Comparison of ENCODE assay signal across 9 cellular contexts in genomic region chr20:53901064-53901463, GRCh38.
DNase-seq lines count a peak whose midpoint lies in the region; ATAC-seq, FAIRE-seq and TF ChIP-seq lines count a peak whose summit lies in the region.
"Had no signal": no experiment of that assay in that cellular context is flagged by ENCODE, and none has a peak within 500 bp of the region (broad histone marks: within the 10 kb centered on the region; RNA-seq: fewer than 3 reads in every experiment).

No MANE protein-coding gene starts in this region.

- H3K9me3 Mint-ChIP-seq in T-cell, result no peaks in the 10 kb centered on the region

- no peaks in the 10 kb centered on the region for H3K36me3 Mint-ChIP-seq in T-cell

- no peak overlapping the region for H3K4me3 Mint-ChIP-seq in T-cell

- H3K27me3 ChIP-seq in ACC112 (ENCODE audit: insufficient read depth, low read length), result no peaks in the 10 kb centered on the region
- no peaks in the 10 kb centered on the region for H3K27me3 ChIP-seq in colonic mucosa
- no peaks in the 10 kb centered on the region for H3K27me3 ChIP-seq in muscle layer of duodenum (ENCODE audit: low read depth, low read length)

- H3K9me3 ChIP-seq in colonic mucosa (no peaks in the 10 kb centered on the region), muscle layer of duodenum (ENCODE audit: control insufficient read depth in 1 of 2, low read length in 2 of 2) (no peaks in the 10 kb centered on the region)

- peak; percentile 88 for DNase-seq in M059J (ENCODE audit: low read depth)
- DNase-seq in colonic mucosa, result peak; percentile 53
- DNase-seq in D721Med (ENCODE audit: insufficient read length, low spot score), result no peak
- DNase-seq in stimulated activated CD4-positive, alpha-beta T cell treated with anti-CD3 and anti-CD28 coated beads, Interleukin-2, amount 100 ng/mL, for 48 hours, result no peak
- no peak for DNase-seq in T-cell
- no peak for DNase-seq in NK-92 (lab: John Stamatoyannopoulos, UW; ENCODE audit: unreplicated experiment)
- DNase-seq: activated CD4-positive, alpha-beta T cell treated with anti-CD3 and anti-CD28 coated beads, Interleukin-2, amount 50 U/mL, for 4 hours had no signal

- CTCF ChIA-PET in T-cell (lab: Charles Lee), result interaction anchor here in 1 of 2 donors (0.6 to 0.7 kb wide), 2 partner anchors 17 to 221 kb away, joined by 3 to 4 read pairs; no protein-coding TSS in a partner anchor

- H3K27ac ChIP-seq in ACC112 (ENCODE audit: low read depth, low read length), result peak overlapping the region; percentile 92
- peak overlapping the region; percentile 70 for H3K27ac ChIP-seq in colonic mucosa
- H3K27ac ChIP-seq in muscle layer of duodenum (ENCODE audit: low read length), result peak overlapping the region; percentile 42

- H3K27ac Mint-ChIP-seq in T-cell, result peak overlapping the region in 1 of 2 donors; percentile 16

- POLR2A ChIA-PET in T-cell (lab: Charles Lee), result interaction anchor here in 1 of 2 donors (0.7 kb wide), 1 partner anchor 65 kb away, joined by 5 read pairs; no protein-coding TSS in a partner anchor

- FAIRE-seq in D721Med (lab: Jason Lieb, UNC), result no peak

- peaks cover 37 to 42% (median 42%) of the 10 kb centered on the region in 3 donors for H3K4me1 Mint-ChIP-seq in T-cell

- ATAC-seq in T-cell (replicated peaks in 1 of 4), result no peak

- H3K4me1 ChIP-seq in ACC112 (ENCODE audit: control insufficient read depth, insufficient read depth, low read length, unreplicated experiment), result peaks cover 51% of the 10 kb centered on the region
- H3K4me1 ChIP-seq in colonic mucosa, result peaks cover 11% of the 10 kb centered on the region
- H3K4me1 ChIP-seq in muscle layer of duodenum (ENCODE audit: control insufficient read depth in 1 of 2, insufficient read depth in 2 of 2, low read length in 2 of 2), result peaks cover 0 to 27% of the 10 kb centered on the region in 2 donors

- peak overlapping the region; percentile 43 for H2AFZ ChIP-seq in ACC112 (ENCODE audit: low read length, unreplicated experiment)

- intact Hi-C loops in colonic mucosa (cut with DNase I), result no loop called here

- no peaks in the 10 kb centered on the region for H3K36me3 ChIP-seq in ACC112 (ENCODE audit: insufficient read depth, low read length)
- H3K36me3 ChIP-seq in colonic mucosa, result no peaks in the 10 kb centered on the region
- H3K36me3 ChIP-seq in muscle layer of duodenum (ENCODE audit: control insufficient read depth in 1 of 2, insufficient read depth in 2 of 2, low read length in 2 of 2), result peaks cover 0 to 4% of the 10 kb centered on the region in 2 donors

- H3K4me3 ChIP-seq in ACC112 (ENCODE audit: low read depth, low read length), result peak overlapping the region; percentile 28; the same call in 1 of the 2 replicates
- no peak overlapping the region for H3K4me3 ChIP-seq in colonic mucosa
- H3K4me3 ChIP-seq in muscle layer of duodenum (ENCODE audit: low read depth in 1 of 2, low read length in 2 of 2), result no peak overlapping the region

- no peak overlapping the region for H3K9ac ChIP-seq in colonic mucosa (ENCODE audit: low read depth in 2 of 2, low read length in 2 of 2)

- no peaks in the 10 kb centered on the region for H3K27me3 Mint-ChIP-seq in T-cell

- TF ChIP-seq CTCF in colonic mucosa (IDR thresholded peaks at IDR 0.05), result no peak
- no peak for TF ChIP-seq CTCF in D721Med (IDR thresholded peaks at IDR 0.05; ENCODE audit: insufficient read depth, missing control alignments)

- no peaks in the 10 kb centered on the region for H3K79me2 ChIP-seq in ACC112 (ENCODE audit: control insufficient read depth, insufficient read depth, low read length, unreplicated experiment)

Comparison
In these comparisons a context has a peak if more than half of its experiments do, and no peak if none do; other contexts are left out.
1. H3K27ac ChIP-seq: peak in every context shown above with its lines; median percentile 92 in ACC112; 70 in colonic mucosa; 42 in muscle layer of duodenum.
2. DNase-seq: peak in M059J (single experiment) and colonic mucosa (single experiment); none in D721Med (single experiment), stimulated activated CD4-positive, alpha-beta T cell treated with anti-CD3 and anti-CD28 coated beads, Interleukin-2, amount 100 ng/mL, for 48 hours (0 of 2), T-cell (0 of 34) and NK-92 (single experiment).